ENCODE assay signal across 12 cellular contexts in the genomic region with DNA sequence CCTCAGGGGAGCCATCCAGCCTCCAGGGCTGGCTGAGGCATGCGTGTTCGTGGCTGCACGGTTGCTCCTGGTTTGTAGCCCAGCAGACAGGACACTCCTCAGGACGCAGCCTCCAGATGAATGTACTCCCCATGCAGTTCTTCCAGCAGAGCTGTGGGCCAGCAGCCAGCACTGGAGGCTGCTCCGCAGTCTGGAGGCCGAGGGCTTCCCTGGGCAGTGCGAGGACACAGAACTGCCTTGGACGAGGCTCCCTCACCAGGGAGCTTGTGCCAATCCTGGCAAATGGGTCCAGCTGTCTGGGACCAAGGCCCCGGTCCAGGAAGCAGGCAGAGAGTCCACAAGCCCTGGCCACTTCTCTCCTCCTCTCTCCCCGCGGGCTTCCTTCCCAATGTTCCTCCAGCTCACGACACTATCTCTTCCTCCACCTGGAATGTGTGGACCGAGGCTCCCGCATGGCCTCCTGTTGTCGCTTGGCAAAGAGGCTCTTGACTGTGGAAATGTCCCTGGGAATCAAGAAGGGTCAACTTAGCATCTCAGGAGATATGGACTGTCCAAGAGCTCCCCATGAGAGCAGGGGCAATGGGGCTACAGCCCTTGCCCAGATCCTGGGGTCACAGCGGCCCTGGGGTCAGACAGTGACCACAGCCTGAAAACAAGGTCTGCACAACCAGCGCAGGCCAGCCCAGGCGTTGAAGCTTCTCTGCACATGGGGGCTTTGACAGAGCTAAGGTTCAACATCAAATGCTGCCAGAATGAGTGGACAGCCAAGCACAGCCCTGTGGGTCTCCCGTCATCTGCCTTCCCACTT. TPM values are rescaled to one million over a fixed set of nuclear protein-coding genes. Genes with fewer than 3 reads are reported as not detected.
A peak's percentile ranks its signal among the peaks of the same experiment; 100 is the strongest.
DNase-seq lines count a peak whose midpoint lies in the region; FAIRE-seq and TF ChIP-seq lines count a peak whose summit lies in the region.
"Had no signal": no experiment of that assay in that cellular context is flagged by ENCODE, and none has a peak within 500 bp of the region (broad histone marks: within the 10 kb centered on the region; RNA-seq: fewer than 3 reads in every experiment).

No MANE protein-coding gene starts in this region.

- TF ChIP-seq CTCF in AG10803 (conservative IDR thresholded peaks at IDR 0.05; ENCODE audit: low read length) (no peak), SK-N-SH (IDR thresholded peaks at IDR 0.05) (no peak), fibroblast of villous mesenchyme (IDR thresholded peaks at IDR 0.05; ENCODE audit: insufficient read depth, low read depth, low read length) (no peak), osteoblast (IDR thresholded peaks at IDR 0.05; ENCODE audit: extremely low read depth, low read depth, low read length) (no peak), coronary artery (IDR thresholded peaks at IDR 0.05) (no peak)

- POLR2A ChIA-PET in SK-N-SH (lab: Yijun Ruan, JAX) = no interaction called here

- DNase-seq in AG10803 (ENCODE audit: low read depth) = peak; percentile 73
- DNase-seq in SK-N-SH = no peak
- peak; percentile 42 for DNase-seq in fibroblast of villous mesenchyme (ENCODE audit: low read depth)
- DNase-seq in osteoblast (ENCODE audit: insufficient read length, low spot score, missing footprints) = peak; percentile 92
- DNase-seq in NCI-H524 (lab: John Stamatoyannopoulos, UW) = no peak
- DNase-seq in coronary artery (ENCODE audit: low spot score) = no peak
- no peak for DNase-seq in frontal cortex (ENCODE audit: low spot score in 2 of 2)
- no peak for DNase-seq in iPS-NIHi7 (ENCODE audit: extremely low spot score)
- DNase-seq: activated T-cell treated with anti-CD3 and anti-CD28 coated beads, Interleukin-2, amount 50 U/mL, for 72 hours; EL; T-cell had no signal

- H3K27ac ChIP-seq in SK-N-SH (ENCODE audit: low read depth in 2 of 2, low read length in 1 of 2) = peak overlapping the region in 1 of 2 experiments; percentile 64; a peak in 1 of 4 replicates
- H3K27ac ChIP-seq in osteoblast (ENCODE audit: low read depth, low read length) = no peak overlapping the region
- H3K27ac ChIP-seq in coronary artery = peak overlapping the region in 1 of 2 donors; percentile 14

- FAIRE-seq in frontal cortex (lab: Jason Lieb, UNC) = no peak
- FAIRE-seq: H54 had no signal

- 0 out of 2 replicates have a peak, but pooled peaks cover 2% of the 10 kb centered on the region for H3K79me2 ChIP-seq in SK-N-SH (ENCODE audit: insufficient read depth)
- H3K79me2 ChIP-seq in osteoblast (ENCODE audit: insufficient read depth, low read length) = no peaks in the 10 kb centered on the region

- H3K9me3 ChIP-seq in SK-N-SH (no peaks in the 10 kb centered on the region), osteoblast (ENCODE audit: low read depth, low read length) (no peaks in the 10 kb centered on the region)

- H3K4me3 ChIP-seq in AG10803 (ENCODE audit: low read length) (no peak overlapping the region), SK-N-SH (ENCODE audit: low read depth in 2 of 2, low read length in 1 of 2) (no peak overlapping the region), fibroblast of villous mesenchyme (ENCODE audit: low read depth, low read length) (no peak overlapping the region), osteoblast (ENCODE audit: insufficient read depth, low read length) (no peak overlapping the region), coronary artery (no peak overlapping the region)

- H3K9me2 ChIP-seq in SK-N-SH = no peaks in the 10 kb centered on the region

- 93% methylated on average over 10 of the region's 19 CpGs for WGBS in SK-N-SH (ENCODE audit: low lambda C conversion rate)

- H3K4me1 ChIP-seq in SK-N-SH (ENCODE audit: control insufficient read depth in 1 of 2, insufficient read depth in 2 of 2, low read depth in 1 of 2, low read length in 1 of 2) (peaks cover 56 to 73% of the 10 kb centered on the region in 2 experiments), osteoblast (ENCODE audit: insufficient read depth, low read length) (peaks cover 13% of the 10 kb centered on the region)

- TF ChIP-seq RAD21 in SK-N-SH (IDR thresholded peaks at IDR 0.05; ENCODE audit: low read length) = no peak

- H3F3A ChIP-seq in SK-N-SH (replicated peaks; ENCODE audit: insufficient read depth) = peaks cover 7% of the 10 kb centered on the region

- no peak for TF ChIP-seq EP300 in SK-N-SH (IDR thresholded peaks at IDR 0.05; ENCODE audit: borderline replicate concordance in 1 of 2, low read depth in 1 of 2, low read length in 1 of 2)

- H3K9ac ChIP-seq in SK-N-SH = no peak overlapping the region

- H2AFZ ChIP-seq in SK-N-SH (ENCODE audit: low read depth) (no peak overlapping the region), osteoblast (ENCODE audit: low read length) (no peak overlapping the region)

- no peaks in the 10 kb centered on the region for H4K20me1 ChIP-seq in SK-N-SH (ENCODE audit: insufficient read depth)
- H4K20me1 ChIP-seq in osteoblast (ENCODE audit: insufficient read depth, low read length) = peaks cover 4% of the 10 kb centered on the region

- H3K36me3 ChIP-seq in SK-N-SH (replicated peaks in 1 of 2; ENCODE audit: control insufficient read depth in 1 of 2, insufficient read depth in 2 of 2, low read length in 1 of 2) (no peaks in the 10 kb centered on the region), osteoblast (ENCODE audit: insufficient read depth, low read length) (no peaks in the 10 kb centered on the region)

- H3K27me3 ChIP-seq in SK-N-SH (ENCODE audit: insufficient read depth) (no peaks in the 10 kb centered on the region), osteoblast (ENCODE audit: insufficient read depth, low read length) (no peaks in the 10 kb centered on the region)

- CTCF ChIA-PET in SK-N-SH (lab: Yijun Ruan, JAX) = interaction anchor here (1.3 to 11.2 kb wide), 5 partner anchors 8 to 62 kb away, joined by 3 to 93 read pairs (median 6); no protein-coding TSS in a partner anchor

- H3K4me2 ChIP-seq in SK-N-SH = no peak overlapping the region
- H3K4me2 ChIP-seq in osteoblast (ENCODE audit: insufficient read depth, low read length) = no peak overlapping the region

TF ChIP-seq in SK-N-SH, 30 proteins besides CTCF, POLR2A, EP300 and RAD21:
- TF ChIP-seq NFIC (IDR thresholded peaks at IDR 0.05; ENCODE audit: borderline replicate concordance) (peak; percentile 33), SMC3 (IDR thresholded peaks at IDR 0.05; ENCODE audit: low read depth, low read length) (no peak)

RNA-seq across cellular contexts. Expression of a gene that starts 5.3 kb away (rescaled TPM):
- polyA plus RNA-seq in SK-N-SH (2012; rRNA removed) = 0.97 and 1.7 TPM in 2 replicates
- polyA plus RNA-seq in SK-N-SH (2012; cell fraction: cytosol; rRNA removed) = 0.77 and 0.84 TPM in 2 replicates
- 0.75 and 1.2 TPM in 2 replicates for polyA plus RNA-seq in SK-N-SH (2012; cell fraction: nucleus; rRNA removed)
- 0.32 TPM in 1 of 2 replicates, not detected in the other for total RNA-seq in fibroblast of villous mesenchyme
- total RNA-seq in osteoblast = not detected in 2 replicates
- not detected for total RNA-seq in frontal cortex
- total RNA-seq: activated T-cell treated with anti-CD3 and anti-CD28 coated beads, Interleukin-2, amount 50 U/mL, for 72 hours; T-cell had no signal

Comparison
In these comparisons a context has a peak if more than half of its experiments do, and no peak if none do; other contexts are left out.
1. DNase-seq: peak in AG10803 (single experiment), fibroblast of villous mesenchyme (single experiment) and osteoblast (single experiment); none in SK-N-SH (single experiment), NCI-H524 (0 of 2), coronary artery (single experiment), frontal cortex (0 of 2) and iPS-NIHi7 (single experiment).